1 cellular context compared by ENCODE assay signal in the genomic region with DNA sequence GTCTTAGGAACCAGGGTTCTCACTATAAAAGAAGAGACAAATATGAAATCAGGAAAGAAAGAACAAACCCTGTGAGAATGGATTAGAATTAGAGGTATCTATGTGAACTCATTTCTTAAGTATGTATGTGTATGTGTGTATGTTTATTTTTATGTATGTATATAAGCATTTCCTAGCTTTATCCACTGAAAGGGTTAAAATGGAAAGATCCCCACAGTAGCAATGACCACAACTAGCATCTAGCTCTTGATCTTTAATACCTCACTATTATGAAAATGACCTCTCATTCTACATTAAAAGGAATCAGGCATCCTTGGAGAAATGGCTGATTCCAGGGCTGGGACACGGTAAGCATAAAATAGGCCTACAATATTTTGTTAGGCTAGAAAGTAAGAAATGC.
TF ChIP-seq lines count a peak whose summit lies in the region.

No MANE protein-coding gene starts in this region.

TF ChIP-seq in HepG2, 621 proteins besides CTCF, POLR2A, EP300 and RAD21:
- TF ChIP-seq, protein P1, sequence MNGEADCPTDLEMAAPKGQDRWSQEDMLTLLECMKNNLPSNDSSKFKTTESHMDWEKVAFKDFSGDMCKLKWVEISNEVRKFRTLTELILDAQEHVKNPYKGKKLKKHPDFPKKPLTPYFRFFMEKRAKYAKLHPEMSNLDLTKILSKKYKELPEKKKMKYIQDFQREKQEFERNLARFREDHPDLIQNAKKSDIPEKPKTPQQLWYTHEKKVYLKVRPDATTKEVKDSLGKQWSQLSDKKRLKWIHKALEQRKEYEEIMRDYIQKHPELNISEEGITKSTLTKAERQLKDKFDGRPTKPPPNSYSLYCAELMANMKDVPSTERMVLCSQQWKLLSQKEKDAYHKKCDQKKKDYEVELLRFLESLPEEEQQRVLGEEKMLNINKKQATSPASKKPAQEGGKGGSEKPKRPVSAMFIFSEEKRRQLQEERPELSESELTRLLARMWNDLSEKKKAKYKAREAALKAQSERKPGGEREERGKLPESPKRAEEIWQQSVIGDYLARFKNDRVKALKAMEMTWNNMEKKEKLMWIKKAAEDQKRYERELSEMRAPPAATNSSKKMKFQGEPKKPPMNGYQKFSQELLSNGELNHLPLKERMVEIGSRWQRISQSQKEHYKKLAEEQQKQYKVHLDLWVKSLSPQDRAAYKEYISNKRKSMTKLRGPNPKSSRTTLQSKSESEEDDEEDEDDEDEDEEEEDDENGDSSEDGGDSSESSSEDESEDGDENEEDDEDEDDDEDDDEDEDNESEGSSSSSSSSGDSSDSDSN (CRISPR knock-in tag; IDR thresholded peaks at IDR 0.05): no peak
- TF ChIP-seq SMC3 (IDR thresholded peaks at IDR 0.05; ENCODE audit: low read length) (no peak), ZNF652 (CRISPR knock-in tag; IDR thresholded peaks at IDR 0.05; ENCODE audit: borderline replicate concordance, low read depth) (peak; percentile 72; the same call in 1 of the 2 replicates), ZNF816 (CRISPR knock-in tag; IDR thresholded peaks at IDR 0.05; ENCODE audit: borderline replicate concordance) (no peak)
- TF ChIP-seq, protein P2, sequence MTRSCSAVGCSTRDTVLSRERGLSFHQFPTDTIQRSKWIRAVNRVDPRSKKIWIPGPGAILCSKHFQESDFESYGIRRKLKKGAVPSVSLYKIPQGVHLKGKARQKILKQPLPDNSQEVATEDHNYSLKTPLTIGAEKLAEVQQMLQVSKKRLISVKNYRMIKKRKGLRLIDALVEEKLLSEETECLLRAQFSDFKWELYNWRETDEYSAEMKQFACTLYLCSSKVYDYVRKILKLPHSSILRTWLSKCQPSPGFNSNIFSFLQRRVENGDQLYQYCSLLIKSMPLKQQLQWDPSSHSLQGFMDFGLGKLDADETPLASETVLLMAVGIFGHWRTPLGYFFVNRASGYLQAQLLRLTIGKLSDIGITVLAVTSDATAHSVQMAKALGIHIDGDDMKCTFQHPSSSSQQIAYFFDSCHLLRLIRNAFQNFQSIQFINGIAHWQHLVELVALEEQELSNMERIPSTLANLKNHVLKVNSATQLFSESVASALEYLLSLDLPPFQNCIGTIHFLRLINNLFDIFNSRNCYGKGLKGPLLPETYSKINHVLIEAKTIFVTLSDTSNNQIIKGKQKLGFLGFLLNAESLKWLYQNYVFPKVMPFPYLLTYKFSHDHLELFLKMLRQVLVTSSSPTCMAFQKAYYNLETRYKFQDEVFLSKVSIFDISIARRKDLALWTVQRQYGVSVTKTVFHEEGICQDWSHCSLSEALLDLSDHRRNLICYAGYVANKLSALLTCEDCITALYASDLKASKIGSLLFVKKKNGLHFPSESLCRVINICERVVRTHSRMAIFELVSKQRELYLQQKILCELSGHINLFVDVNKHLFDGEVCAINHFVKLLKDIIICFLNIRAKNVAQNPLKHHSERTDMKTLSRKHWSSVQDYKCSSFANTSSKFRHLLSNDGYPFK (CRISPR knock-in tag; IDR thresholded peaks at IDR 0.05; ENCODE audit: borderline replicate concordance): no peak
